9 cellular contexts compared by ENCODE assay signal in genomic region chr2:125471963-125472362, GRCh38.
A peak's percentile ranks its signal among the peaks of the same experiment; 100 is the strongest.
DNase-seq lines count a peak whose midpoint lies in the region; ATAC-seq, FAIRE-seq and TF ChIP-seq lines count a peak whose summit lies in the region.
"Had no signal": no experiment of that assay in that cellular context is flagged by ENCODE, and none has a peak within 500 bp of the region (broad histone marks: within the 10 kb centered on the region; RNA-seq: fewer than 3 reads in every experiment).

No MANE protein-coding gene starts in this region.

- ATAC-seq in GM21717 (IDR thresholded peaks at IDR 0.05; ENCODE audit: unreplicated experiment), result peak; percentile 78
- ATAC-seq in PC-3, result peak; percentile 37; the same call in 1 of the 2 replicates
- ATAC-seq in GM21381 (IDR thresholded peaks at IDR 0.05; ENCODE audit: unreplicated experiment), result no peak
- no peak for ATAC-seq in CD4-positive, alpha-beta T cell (ENCODE audit: poor library complexity)

- no peaks in the 10 kb centered on the region; the same call in 1 of the 2 replicates for H3K27me3 ChIP-seq in PC-3 (ENCODE audit: low read length)
- no peaks in the 10 kb centered on the region for H3K27me3 ChIP-seq in ovary
- H3K27me3 ChIP-seq in CD4-positive, alpha-beta T cell (ENCODE audit: control insufficient read depth, insufficient read depth, low read length), result no peaks in the 10 kb centered on the region

- H3K27me3 Mint-ChIP-seq in CD4-positive, alpha-beta T cell, result no peaks in the 10 kb centered on the region

- peak; percentile 61 for TF ChIP-seq CTCF in PC-3 (conservative IDR thresholded peaks at IDR 0.05; ENCODE audit: low read depth, low read length)
- TF ChIP-seq CTCF in kidney (IDR thresholded peaks at IDR 0.05; ENCODE audit: borderline replicate concordance, extremely low read depth, insufficient read depth), result peak; percentile 3
- no peak for TF ChIP-seq CTCF in ovary (IDR thresholded peaks at IDR 0.05)
- no peak for TF ChIP-seq CTCF in CD4-positive, alpha-beta T cell (IDR thresholded peaks at IDR 0.05)

- no peak overlapping the region for H2AFZ ChIP-seq in PC-3 (ENCODE audit: low read length)

- peaks cover 7% of the 10 kb centered on the region for H3K9me3 Mint-ChIP-seq in CD4-positive, alpha-beta T cell

- intact Hi-C loops in PC-3 (cut with micrococcal nuclease) (no loop called here), kidney (cut with DNase I) (no loop called here), ovary (cut with DNase I) (no loop called here)
- intact Hi-C loops in CD4-positive, alpha-beta T cell (cut with DNase I, micrococcal nuclease), result no loop called here

- DNase-seq in DMS53 treated with DMSO at 0.1 percent for 48 hours (lab: John Stamatoyannopoulos, UW; ENCODE audit: unreplicated experiment) (peak; percentile 57), PC-3 (peak; percentile 29), kidney (peak; percentile 35), dermis blood vessel endothelial cell (no peak), ovary (no peak)
- DNase-seq in CD4-positive, alpha-beta T cell, result no peak

- H3K4me2 ChIP-seq in PC-3 (ENCODE audit: low read length), result no peak overlapping the region

- no peak for TF ChIP-seq EP300 in ovary (IDR thresholded peaks at IDR 0.05)

- no peaks in the 10 kb centered on the region for H3K4me1 ChIP-seq in PC-3 (ENCODE audit: insufficient read depth, low read length)
- H3K4me1 ChIP-seq in kidney (ENCODE audit: control insufficient read depth in 1 of 2, insufficient read depth in 1 of 2, low read depth in 1 of 2, low read length in 2 of 2), result no peaks in the 10 kb centered on the region
- no peaks in the 10 kb centered on the region for H3K4me1 ChIP-seq in ovary (ENCODE audit: insufficient read depth)

- no peaks in the 10 kb centered on the region for H3K4me1 Mint-ChIP-seq in CD4-positive, alpha-beta T cell (ENCODE audit: low read depth)

- no peak overlapping the region for H3K4me3 ChIP-seq in PC-3 (ENCODE audit: low read length)
- no peak overlapping the region for H3K4me3 ChIP-seq in kidney (ENCODE audit: low read length in 2 of 2)
- no peak overlapping the region for H3K4me3 ChIP-seq in ovary

- H3K9me3 ChIP-seq in PC-3 (ENCODE audit: low read length) (no peaks in the 10 kb centered on the region), kidney (ENCODE audit: control insufficient read depth in 1 of 2, low read length in 2 of 2) (peaks cover 0 to 3% of the 10 kb centered on the region in 2 donors), ovary (no peaks in the 10 kb centered on the region)
- peaks cover 13% of the 10 kb centered on the region for H3K9me3 ChIP-seq in CD4-positive, alpha-beta T cell (ENCODE audit: control insufficient read depth, low read length)

- POLR2A ChIA-PET in PC-3 (lab: Charles Lee; ENCODE audit: unreplicated experiment), result no interaction called here
- POLR2A ChIA-PET in CD4-positive, alpha-beta T cell (lab: Charles Lee), result no interaction called here

- H3K36me3 Mint-ChIP-seq in CD4-positive, alpha-beta T cell (ENCODE audit: low read depth), result no peaks in the 10 kb centered on the region

- no peak for TF ChIP-seq POLR2A in ovary (IDR thresholded peaks at IDR 0.05)

- no peak overlapping the region for H3K27ac Mint-ChIP-seq in CD4-positive, alpha-beta T cell

- H3K9me2 ChIP-seq in PC-3 (replicated peaks; ENCODE audit: low read length), result no peaks in the 10 kb centered on the region

- FAIRE-seq in kidney (lab: Jason Lieb, UNC), result no peak

- H3K79me2 ChIP-seq in PC-3 (ENCODE audit: low read length), result no peaks in the 10 kb centered on the region

- WGBS in ovary, 3 donors, result 66 to 71% (median 67%) methylated on average over 12 of the region's 12 CpGs

- H3K9ac ChIP-seq in PC-3 (ENCODE audit: low read length), result no peak overlapping the region
- no peak overlapping the region for H3K9ac ChIP-seq in kidney (ENCODE audit: low read length in 2 of 2)

- no peaks in the 10 kb centered on the region for H3K36me3 ChIP-seq in PC-3 (ENCODE audit: low read depth, low read length)
- H3K36me3 ChIP-seq in kidney (ENCODE audit: control insufficient read depth in 1 of 2, insufficient read depth in 2 of 2, low read length in 2 of 2), result no peaks in the 10 kb centered on the region
- H3K36me3 ChIP-seq in ovary, result no peaks in the 10 kb centered on the region

- no peaks in the 10 kb centered on the region for H3F3A ChIP-seq in PC-3 (ENCODE audit: low read length, unreplicated experiment)

- no TSS peak for BruUV-seq in PC-3 (replicated peaks; lab: Mats Ljungman, UMichigan)

- no peak overlapping the region for H3K27ac ChIP-seq in PC-3 (ENCODE audit: low read length)
- H3K27ac ChIP-seq in kidney (ENCODE audit: low read depth in 2 of 2, low read length in 2 of 2), result no peak overlapping the region
- H3K27ac ChIP-seq in ovary, result no peak overlapping the region
- H3K27ac ChIP-seq in CD4-positive, alpha-beta T cell (ENCODE audit: low read depth, low read length), result no peak overlapping the region
- H3K27ac ChIP-seq: HL-60 had no signal

- CTCF ChIA-PET in PC-3 (lab: Charles Lee), result no interaction called here
- CTCF ChIA-PET in CD4-positive, alpha-beta T cell (lab: Charles Lee), result no interaction called here

- no peaks in the 10 kb centered on the region for H4K20me1 ChIP-seq in PC-3 (ENCODE audit: low read length)

- no peak overlapping the region for H3K4me3 Mint-ChIP-seq in CD4-positive, alpha-beta T cell

Comparison
In these comparisons a context has a peak if more than half of its experiments do, and no peak if none do; other contexts are left out.
1. DNase-seq: peak in DMS53 treated with DMSO at 0.1 percent for 48 hours (single experiment), PC-3 (single experiment) and kidney (single experiment); none in dermis blood vessel endothelial cell (single experiment), ovary (0 of 5) and CD4-positive, alpha-beta T cell (0 of 10).
2. ATAC-seq: peak in GM21717 (single experiment) and PC-3 (single experiment); none in GM21381 (single experiment) and CD4-positive, alpha-beta T cell (single experiment).
3. CTCF ChIP-seq: peak in PC-3 (single experiment) and kidney (single experiment); none in ovary (0 of 3) and CD4-positive, alpha-beta T cell (single experiment).